Comparison of ENCODE assay signal across 7 cellular contexts in the genomic region with DNA sequence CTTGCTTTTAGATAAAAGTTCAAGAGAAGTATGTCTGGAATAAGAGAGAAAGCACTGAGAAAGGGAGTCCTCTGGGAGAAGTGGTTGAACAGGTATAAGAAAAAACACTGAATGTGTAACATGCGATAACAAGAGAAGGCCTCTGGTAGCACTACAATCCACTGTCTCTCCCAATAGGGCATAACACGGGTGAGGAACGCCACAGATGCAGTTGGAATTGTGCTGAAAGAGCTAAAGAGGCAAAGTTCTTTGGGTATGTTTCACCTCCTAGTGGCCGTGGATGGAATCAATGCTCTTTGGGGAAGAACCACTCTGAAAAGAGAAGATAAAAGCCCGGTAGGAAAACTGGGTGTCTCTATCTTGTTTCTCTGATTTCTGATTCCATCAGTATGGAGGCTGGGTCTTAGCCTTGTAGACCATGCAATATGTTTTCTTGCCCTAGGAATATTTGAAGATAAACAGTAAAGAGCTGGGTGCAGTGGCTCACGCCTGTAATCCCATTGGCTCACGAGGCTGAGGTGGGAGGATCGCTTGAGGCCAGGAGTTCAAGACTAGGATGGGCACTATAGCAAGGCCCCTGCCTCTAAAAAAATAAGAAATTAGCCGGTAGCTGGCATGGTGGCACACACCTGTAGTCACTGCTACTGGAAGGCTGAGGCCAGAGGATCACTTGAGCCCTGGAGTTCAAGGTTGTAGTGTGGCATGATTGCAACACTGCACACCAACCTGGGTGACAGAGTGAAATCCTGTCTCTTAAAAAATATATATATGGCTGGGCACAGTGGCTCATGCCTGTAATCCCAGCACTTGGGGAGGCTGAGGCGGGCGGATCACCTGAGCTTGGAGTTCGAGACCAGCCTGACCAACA. TPM values are rescaled to one million over a fixed set of nuclear protein-coding genes. Genes with fewer than 3 reads are reported as not detected.
DNase-seq lines count a peak whose midpoint lies in the region; ATAC-seq and TF ChIP-seq lines count a peak whose summit lies in the region.

No MANE protein-coding gene starts in this region.

- peaks cover 99% of the 10 kb centered on the region for H3K36me3 Mint-ChIP-seq in stimulated activated effector memory CD8-positive, alpha-beta T cell treated with anti-CD3 and anti-CD28 coated beads, Interleukin-12 subunit alpha, Interleukin-12 subunit beta, amount 100 ng/mL, for 72 hours

- H3K27ac ChIP-seq in RWPE1, result no peak overlapping the region

- no peak for ATAC-seq in stimulated activated effector memory CD8-positive, alpha-beta T cell treated with anti-CD3 and anti-CD28 coated beads, Interleukin-12 subunit alpha, Interleukin-12 subunit beta, amount 100 ng/mL, for 72 hours
- ATAC-seq in GM18868 (IDR thresholded peaks at IDR 0.05; ENCODE audit: unreplicated experiment), result no peak

- H3K4me3 Mint-ChIP-seq in stimulated activated effector memory CD8-positive, alpha-beta T cell treated with anti-CD3 and anti-CD28 coated beads, Interleukin-12 subunit alpha, Interleukin-12 subunit beta, amount 100 ng/mL, for 72 hours, result no peak overlapping the region

- no peaks in the 10 kb centered on the region for H3K9me3 Mint-ChIP-seq in stimulated activated effector memory CD8-positive, alpha-beta T cell treated with anti-CD3 and anti-CD28 coated beads, Interleukin-12 subunit alpha, Interleukin-12 subunit beta, amount 100 ng/mL, for 72 hours

- H3K4me1 Mint-ChIP-seq in stimulated activated effector memory CD8-positive, alpha-beta T cell treated with anti-CD3 and anti-CD28 coated beads, Interleukin-12 subunit alpha, Interleukin-12 subunit beta, amount 100 ng/mL, for 72 hours, result no peaks in the 10 kb centered on the region

- CTCF ChIA-PET in RWPE1 (lab: Yijun Ruan, JAX), result interaction anchor here (0.5 to 1.1 kb wide), 4 partner anchors 15 to 479 kb away, joined by 3 to 5 read pairs (median 4); no protein-coding TSS in a partner anchor

- POLR2A ChIA-PET in RWPE1 (lab: Yijun Ruan, JAX; ENCODE audit: low non-redundant PET), result no interaction called here

- DNase-seq in Daoy (ENCODE audit: low read depth) (peak; percentile 29), HUDEP-2 (lab: John Stamatoyannopoulos, UW; ENCODE audit: unreplicated experiment in 76 of 76) (peak in 51 of 76 experiments; percentile 1 to 61 (median 29)), RWPE1 (ENCODE audit: low spot score) (peak; percentile 22), brain pericyte (ENCODE audit: low read depth, low spot score) (peak; percentile 12), islet precursor cell (peak; percentile 80)
- DNase-seq in stimulated activated effector memory CD8-positive, alpha-beta T cell treated with anti-CD3 and anti-CD28 coated beads, Interleukin-12 subunit alpha, Interleukin-12 subunit beta, amount 100 ng/mL, for 72 hours (ENCODE audit: low spot score in 2 of 2), result peak in 1 of 2 donors; percentile 56

- H3K27ac Mint-ChIP-seq in stimulated activated effector memory CD8-positive, alpha-beta T cell treated with anti-CD3 and anti-CD28 coated beads, Interleukin-12 subunit alpha, Interleukin-12 subunit beta, amount 100 ng/mL, for 72 hours, result peak overlapping the region; percentile 32

- peak; percentile 40 for TF ChIP-seq CTCF in RWPE1 (conservative IDR thresholded peaks at IDR 0.05; ENCODE audit: low read depth)

RNA-seq across cellular contexts. Expression of a gene that starts 40.4 kb away (rescaled TPM):
- 96.4 and 103 TPM in 2 replicates for total RNA-seq in Daoy (2014; rRNA removed; shearing (Covaris generic))

RNA-seq across cellular contexts. Expression of a gene that starts 40.7 kb away (rescaled TPM):
- 23.9 and 27.5 TPM in 2 replicates for total RNA-seq in Daoy (2014; rRNA removed; shearing (Covaris generic))
